ENCODE assay signal across 8 cellular contexts in the genomic region with DNA sequence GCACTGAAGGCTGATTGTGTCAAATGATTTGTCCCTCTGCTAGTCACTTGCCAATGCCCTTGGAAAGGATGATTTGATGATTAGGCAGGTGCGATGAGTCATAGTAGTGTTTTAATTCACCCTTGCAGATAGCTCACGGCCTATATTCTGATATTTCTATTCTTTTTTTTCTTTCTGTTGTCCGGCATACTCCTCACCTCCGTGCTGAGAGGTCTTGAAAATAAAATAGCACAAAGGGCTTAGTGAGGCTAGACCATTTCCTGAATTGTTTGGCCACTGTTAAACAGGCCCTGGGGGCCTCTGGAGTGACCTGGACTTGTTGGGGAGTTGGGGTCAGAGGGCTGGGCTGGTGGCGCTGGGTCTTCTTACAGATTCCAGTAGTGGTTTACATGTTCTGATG.
DNase-seq lines count a peak whose midpoint lies in the region; ATAC-seq and TF ChIP-seq lines count a peak whose summit lies in the region.

No MANE protein-coding gene starts in this region.

- CTCF ChIA-PET in activated CD8-positive, alpha-beta T cell treated with anti-CD3 and anti-CD28 coated beads, Interleukin-2, amount 10 ng/mL, durations not matched to agents 7 days and 5 days (lab: Charles Lee): interaction anchor here (0.7 to 5.2 kb wide), 9 partner anchors 10 to 115 kb away, joined by 3 to 25 read pairs (median 5); no protein-coding TSS in a partner anchor
- CTCF ChIA-PET in HEK293T (lab: Yijun Ruan, JAX): no interaction called here

- H3K9ac ChIP-seq in Karpas-422 (ENCODE audit: low read length): no peak overlapping the region
- peak overlapping the region; percentile 75 for H3K9ac ChIP-seq in skeletal muscle satellite cell (ENCODE audit: low read depth, low read length)

- peak overlapping the region; percentile 87 for H3K27ac Mint-ChIP-seq in activated CD8-positive, alpha-beta T cell treated with anti-CD3 and anti-CD28 coated beads, Interleukin-2, amount 10 ng/mL, durations not matched to agents 7 days and 5 days

- H3K4me1 Mint-ChIP-seq in activated CD8-positive, alpha-beta T cell treated with anti-CD3 and anti-CD28 coated beads, Interleukin-2, amount 10 ng/mL, durations not matched to agents 7 days and 5 days (ENCODE audit: low read depth): peaks cover 71% of the 10 kb centered on the region

- no peaks in the 10 kb centered on the region for H3K27me3 Mint-ChIP-seq in activated CD8-positive, alpha-beta T cell treated with anti-CD3 and anti-CD28 coated beads, Interleukin-2, amount 10 ng/mL, durations not matched to agents 7 days and 5 days (ENCODE audit: low read depth)

- no peaks in the 10 kb centered on the region for H3K79me2 ChIP-seq in Karpas-422 (ENCODE audit: low read length)
- peaks cover 35% of the 10 kb centered on the region for H3K79me2 ChIP-seq in hepatocyte

- peak overlapping the region; percentile 51 for H3K4me2 ChIP-seq in Karpas-422 (ENCODE audit: low read depth, low read length, poor library complexity, severe bottlenecking)
- H3K4me2 ChIP-seq in hepatocyte: peak overlapping the region; percentile 17
- H3K4me2 ChIP-seq in skeletal muscle satellite cell (ENCODE audit: low read length): peak overlapping the region; percentile 2

- POLR2A ChIA-PET in activated CD8-positive, alpha-beta T cell treated with anti-CD3 and anti-CD28 coated beads, Interleukin-2, amount 10 ng/mL, durations not matched to agents 7 days and 5 days (lab: Charles Lee): interaction anchor here (1.2 to 1.9 kb wide), 4 partner anchors 11 to 24 kb away, joined by 3 to 8 read pairs (median 4); no protein-coding TSS in a partner anchor
- POLR2A ChIA-PET in HEK293T (lab: Yijun Ruan, JAX): interaction anchor here (1.0 kb wide), 1 partner anchor 9 kb away, joined by 3 read pairs; no protein-coding TSS in a partner anchor

- H4K20me1 ChIP-seq in Karpas-422 (ENCODE audit: insufficient read depth, low read depth, low read length): no peaks in the 10 kb centered on the region
- H4K20me1 ChIP-seq in hepatocyte (ENCODE audit: insufficient read depth, poor library complexity, severe bottlenecking): no peaks in the 10 kb centered on the region

- H3K9me2 ChIP-seq in Karpas-422 (replicated peaks; ENCODE audit: insufficient read depth, low read length): no peaks in the 10 kb centered on the region
- no peaks in the 10 kb centered on the region for H3K9me2 ChIP-seq in hepatocyte (replicated peaks; ENCODE audit: insufficient read depth)

- H3K9me3 Mint-ChIP-seq in activated CD8-positive, alpha-beta T cell treated with anti-CD3 and anti-CD28 coated beads, Interleukin-2, amount 10 ng/mL, durations not matched to agents 7 days and 5 days (ENCODE audit: insufficient read depth): no peaks in the 10 kb centered on the region

- peaks cover 20% of the 10 kb centered on the region for H3K36me3 Mint-ChIP-seq in activated CD8-positive, alpha-beta T cell treated with anti-CD3 and anti-CD28 coated beads, Interleukin-2, amount 10 ng/mL, durations not matched to agents 7 days and 5 days (ENCODE audit: low read depth)

- DNase-seq in Karpas-422 (no peak), hepatocyte (ENCODE audit: low spot score) (no peak), ACHN (no peak), SK-N-DZ (ENCODE audit: low spot score) (no peak), HEK293T (ENCODE audit: extremely low spot score) (no peak)
- no peak for DNase-seq in activated CD8-positive, alpha-beta T cell treated with anti-CD3 and anti-CD28 coated beads, Interleukin-2, amount 10 ng/mL, durations not matched to agents 7 days and 5 days

- peak; percentile 5 for ATAC-seq in activated CD8-positive, alpha-beta T cell treated with anti-CD3 and anti-CD28 coated beads, Interleukin-2, amount 10 ng/mL, durations not matched to agents 7 days and 5 days
- ATAC-seq in HG02623 (IDR thresholded peaks at IDR 0.05; ENCODE audit: unreplicated experiment): no peak

- peak overlapping the region; percentile 58 for H3K4me3 Mint-ChIP-seq in activated CD8-positive, alpha-beta T cell treated with anti-CD3 and anti-CD28 coated beads, Interleukin-2, amount 10 ng/mL, durations not matched to agents 7 days and 5 days

- H3K27ac ChIP-seq in Karpas-422 (ENCODE audit: low read length) (no peak overlapping the region), hepatocyte (peak overlapping the region; percentile 71)

- in situ Hi-C loops in ACHN (cut with HindIII; ENCODE audit: low pct_ligation_motif_present, low pct_unique_long_range_greater_than_20kb, low sequenced_read_pairs): no loop called here

- 75% methylated on average over 5 of the region's 5 CpGs for WGBS in hepatocyte (ENCODE audit: low lambda C conversion rate, missing lambda C conversion rate)

- H2AFZ ChIP-seq in Karpas-422 (ENCODE audit: low read length) (no peak overlapping the region), hepatocyte (no peak overlapping the region)

- H3K4me3 ChIP-seq in Karpas-422 (ENCODE audit: low read length) (no peak overlapping the region), hepatocyte (no peak overlapping the region), skeletal muscle satellite cell (ENCODE audit: low read length) (no peak overlapping the region)

- H3K27me3 ChIP-seq in Karpas-422 (ENCODE audit: low read length) (no peaks in the 10 kb centered on the region), hepatocyte (no peaks in the 10 kb centered on the region), skeletal muscle satellite cell (ENCODE audit: control insufficient read depth, insufficient read depth, low read length) (no peaks in the 10 kb centered on the region)

- peaks cover 18% of the 10 kb centered on the region for H3K4me1 ChIP-seq in Karpas-422 (ENCODE audit: low read length)
- H3K4me1 ChIP-seq in hepatocyte (ENCODE audit: insufficient read depth): peaks cover 57% of the 10 kb centered on the region
- H3K4me1 ChIP-seq in skeletal muscle satellite cell (ENCODE audit: control insufficient read depth, insufficient read depth, low read length): peaks cover 85% of the 10 kb centered on the region

- TF ChIP-seq CTCF in hepatocyte (IDR thresholded peaks at IDR 0.05; ENCODE audit: poor library complexity): no peak

- no peaks in the 10 kb centered on the region for H3K36me3 ChIP-seq in Karpas-422 (ENCODE audit: insufficient read depth, low read length)
- H3K36me3 ChIP-seq in hepatocyte (replicated peaks; ENCODE audit: insufficient read depth, low read depth): no peaks in the 10 kb centered on the region
- peaks cover 43% of the 10 kb centered on the region for H3K36me3 ChIP-seq in skeletal muscle satellite cell (ENCODE audit: insufficient read depth, low read length)

- no peaks in the 10 kb centered on the region for H3K9me3 ChIP-seq in Karpas-422 (ENCODE audit: low read length)
- H3K9me3 ChIP-seq in hepatocyte (ENCODE audit: low read depth): no peaks in the 10 kb centered on the region
- H3K9me3 ChIP-seq in skeletal muscle satellite cell (replicated peaks; ENCODE audit: low read length): no peaks in the 10 kb centered on the region

TF ChIP-seq in HEK293T, 16 proteins besides CTCF, POLR2A, EP300 and RAD21:
- TF ChIP-seq HDGF (IDR thresholded peaks at IDR 0.05; ENCODE audit: borderline replicate concordance) (no peak), SUZ12 (IDR thresholded peaks at IDR 0.05) (no peak), ELF4 (IDR thresholded peaks at IDR 0.05) (no peak), ARNT (IDR thresholded peaks at IDR 0.05) (no peak), ZNF384 (IDR thresholded peaks at IDR 0.05) (no peak), LEF1 (IDR thresholded peaks at IDR 0.05; ENCODE audit: borderline replicate concordance) (no peak), FOXA1 (IDR thresholded peaks at IDR 0.05) (no peak), FOXK2 (IDR thresholded peaks at IDR 0.05) (no peak), SP1 (IDR thresholded peaks at IDR 0.05) (no peak), CTBP1 (IDR thresholded peaks at IDR 0.05; ENCODE audit: borderline replicate concordance) (no peak)
